ENCODE assay signal across 28 cellular contexts in the genomic region with DNA sequence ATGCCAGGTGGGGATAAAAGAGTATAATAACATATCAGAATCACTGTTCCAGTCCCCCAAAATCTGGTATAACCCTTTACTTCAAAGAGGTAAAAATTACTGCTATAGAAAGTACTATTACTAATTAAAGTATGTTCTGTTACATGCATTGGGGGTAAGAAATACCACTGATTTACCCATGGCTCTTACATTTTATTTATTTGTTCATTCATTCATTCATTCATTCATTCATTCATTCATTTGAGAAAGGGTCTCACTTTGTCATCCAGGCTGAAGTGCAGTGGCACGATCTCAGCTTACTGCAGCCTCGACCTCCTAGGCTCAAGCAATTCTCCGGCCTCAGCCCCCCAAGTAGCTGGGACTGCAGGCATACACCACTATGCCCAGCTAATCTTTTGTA.
"Had no signal": no experiment of that assay in that cellular context is flagged by ENCODE, and none has a peak within 500 bp of the region (broad histone marks: within the 10 kb centered on the region; RNA-seq: fewer than 3 reads in every experiment).

No MANE protein-coding gene starts in this region.

- H3K79me2 ChIP-seq: hepatocyte had no signal

- H3K4me2 ChIP-seq: hepatocyte had no signal

- H3K27ac Mint-ChIP-seq: dendritic cell treated with granulocyte-macrophage colony-stimulating factor and Interleukin-4, amounts not matched to agents 40 ng/mL and 50 ng/mL, for 4 days; effector memory CD8-positive, alpha-beta T cell; endodermal cell had no signal

- H3K27me3 ChIP-seq: colonic mucosa, dorsolateral prefrontal cortex, esophagus muscularis mucosa, esophagus squamous epithelium, foreskin keratinocyte, gastrocnemius medialis, gastroesophageal sphincter, heart left ventricle, heart right ventricle, hepatocyte had no signal

- H3K27ac ChIP-seq: colonic mucosa, coronary artery, epithelial cell of prostate, esophagus muscularis mucosa, esophagus squamous epithelium, foreskin keratinocyte, gastrocnemius medialis, gastroesophageal sphincter, heart left ventricle, heart right ventricle, hepatocyte had no signal

- H3K4me3 Mint-ChIP-seq: dendritic cell treated with granulocyte-macrophage colony-stimulating factor and Interleukin-4, amounts not matched to agents 40 ng/mL and 50 ng/mL, for 4 days; effector memory CD8-positive, alpha-beta T cell; endodermal cell had no signal

- H3K27me3 Mint-ChIP-seq: dendritic cell treated with granulocyte-macrophage colony-stimulating factor and Interleukin-4, amounts not matched to agents 40 ng/mL and 50 ng/mL, for 4 days had no signal

- H3K4me1 ChIP-seq: colonic mucosa, esophagus muscularis mucosa, esophagus squamous epithelium, gastrocnemius medialis, gastroesophageal sphincter, heart right ventricle had no signal

- H3K9me3 ChIP-seq: colonic mucosa, esophagus muscularis mucosa, esophagus squamous epithelium, gastrocnemius medialis, gastroesophageal sphincter had no signal

- FAIRE-seq: endometrium had no signal

- DNase-seq: colonic mucosa; cortex of kidney; dermis blood vessel endothelial cell; dorsolateral prefrontal cortex; effector CD4-positive, alpha-beta T cell; effector CD8-positive, alpha-beta T cell; effector memory CD4-positive, alpha-beta T cell; effector memory CD8-positive, alpha-beta T cell; endodermal cell; erythroblast; esophagus squamous epithelium; foreskin fibroblast; foreskin keratinocyte; foreskin melanocyte; gastrocnemius medialis; glutamatergic neuron; head of caudate nucleus; heart left ventricle; heart right ventricle; hippocampal formation had no signal

- H3K4me3 ChIP-seq: colonic mucosa, coronary artery, dorsolateral prefrontal cortex, esophagus muscularis mucosa, esophagus squamous epithelium, gastrocnemius medialis, gastroesophageal sphincter, heart left ventricle, heart right ventricle, hepatocyte had no signal

- H3K36me3 ChIP-seq: colonic mucosa, esophagus muscularis mucosa, gastrocnemius medialis, heart left ventricle, heart right ventricle had no signal

- ATAC-seq: effector memory CD8-positive, alpha-beta T cell; esophagus mucosa; foreskin keratinocyte; gastrocnemius medialis; gastroesophageal sphincter; heart left ventricle; heart right ventricle had no signal

- H2AFZ ChIP-seq: hepatocyte had no signal
